In the genomic region with DNA sequence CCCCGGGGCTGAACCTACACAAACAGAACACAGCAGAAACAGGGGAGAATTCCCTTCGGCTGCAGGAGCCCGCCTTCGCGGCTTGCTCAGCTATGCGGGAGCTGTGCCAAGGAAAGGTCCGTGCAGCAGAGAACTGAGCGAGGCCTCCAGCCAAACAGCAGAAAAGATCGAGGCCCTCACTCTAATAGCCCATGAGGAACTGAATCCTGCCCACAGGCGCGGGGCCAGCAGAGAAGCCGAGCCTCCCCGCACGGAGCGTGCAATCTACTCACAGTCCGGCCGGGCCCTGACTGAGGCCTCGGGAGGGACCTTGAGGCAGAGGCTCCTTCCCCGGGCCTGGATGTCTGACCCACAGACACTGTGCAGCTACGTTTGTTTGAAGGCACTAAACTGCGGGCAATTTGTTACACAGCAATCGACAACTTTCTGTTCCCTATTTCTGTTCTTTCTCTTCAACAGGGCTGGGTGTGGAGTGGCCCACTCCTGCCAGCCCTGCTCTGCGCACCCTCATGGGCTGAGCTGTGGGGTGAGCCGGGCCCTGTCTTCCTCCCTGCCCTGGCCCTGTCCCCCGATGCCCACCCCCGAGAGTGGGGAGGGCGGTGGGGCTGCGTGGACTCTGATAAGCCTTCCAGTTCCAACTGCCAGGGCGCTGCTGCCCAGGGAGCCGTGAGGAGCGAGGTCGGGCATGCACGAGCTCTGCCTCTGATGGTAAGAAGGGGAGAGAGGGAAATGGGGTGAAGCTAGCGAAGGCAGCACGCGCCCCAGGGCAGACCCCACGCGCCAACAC, we compare ENCODE assay signal across 18 cellular contexts. TPM values are rescaled to one million over a fixed set of nuclear protein-coding genes. Genes with fewer than 3 reads are reported as not detected.
DNase-seq lines count a peak whose midpoint lies in the region; ATAC-seq and TF ChIP-seq lines count a peak whose summit lies in the region.
"Had no signal": no experiment of that assay in that cellular context is flagged by ENCODE, and none has a peak within 500 bp of the region (broad histone marks: within the 10 kb centered on the region; RNA-seq: fewer than 3 reads in every experiment).

No MANE protein-coding gene starts in this region.

- H3K36me3 Mint-ChIP-seq in progenitor cell of endocrine pancreas (ENCODE audit: insufficient read depth) (peaks cover 5% of the 10 kb centered on the region), H9 (ENCODE audit: insufficient read depth in 1 of 3, low read depth in 3 of 3) (peaks cover 0 to 2% (median 0%) of the 10 kb centered on the region in 3 experiments; a peak in 1 of 7 replicates)
- H3K36me3 Mint-ChIP-seq: WTC11 had no signal

- H2BK120ac ChIP-seq in H9 (ENCODE audit: low read depth, low read length, poor library complexity, severe bottlenecking) = no peak overlapping the region

- H3K9me3 ChIP-seq in sigmoid colon (no peaks in the 10 kb centered on the region), mammary epithelial cell (replicated peaks; ENCODE audit: insufficient read depth, low read length) (no peaks in the 10 kb centered on the region), H9 (ENCODE audit: control insufficient read depth, low read depth, low read length) (no peaks in the 10 kb centered on the region)
- H3K9me3 ChIP-seq: left lung, Peyer's patch had no signal

- H3K4me3 ChIP-seq in H7 (ENCODE audit: insufficient read depth, low read depth, low read length) (no peak overlapping the region), sigmoid colon (no peak overlapping the region), mammary epithelial cell (replicated peaks in 1 of 3; ENCODE audit: insufficient read depth in 1 of 3, low read depth in 2 of 3, low read length in 3 of 3) (no peak overlapping the region)
- H3K4me3 ChIP-seq: BLaER1 treated with 17β-estradiol and CSF1 and Interleukin-3, amounts not matched to agents 10 nM and 100 nM; GM23338; left lung; Peyer's patch had no signal

- H3K9me3 Mint-ChIP-seq in progenitor cell of endocrine pancreas (ENCODE audit: low read depth) (no peaks in the 10 kb centered on the region), H9 (no peaks in the 10 kb centered on the region)
- H3K9me3 Mint-ChIP-seq: WTC11 had no signal

- BruUV-seq in mammary epithelial cell (replicated peaks; lab: Mats Ljungman, UMichigan) = no TSS peak

- H2BK12ac ChIP-seq in H9 (ENCODE audit: insufficient read length, low read depth, low read length) = no peak overlapping the region

- H3K4ac ChIP-seq in H9 (ENCODE audit: low read depth, low read length) = no peak overlapping the region

- no peak overlapping the region; the same call in 1 of the 2 replicates for H3K14ac ChIP-seq in H9 (ENCODE audit: insufficient read depth, low read length)

- H2AK5ac ChIP-seq in H9 (ENCODE audit: insufficient read length, low read length) = no peak overlapping the region

- H3K27ac Mint-ChIP-seq in progenitor cell of endocrine pancreas = no peak overlapping the region
- no peak overlapping the region for H3K27ac Mint-ChIP-seq in H9
- H3K27ac Mint-ChIP-seq: GM23338, WTC11 had no signal

- H4K8ac ChIP-seq in H9 (replicated peaks; ENCODE audit: insufficient read length, low read depth, low read length) = no peak overlapping the region

- peaks cover 5% of the 10 kb centered on the region for H3K23me2 ChIP-seq in H9 (ENCODE audit: insufficient read length, low read depth, low read length, poor library complexity, severe bottlenecking)

- H3K9ac ChIP-seq in mammary epithelial cell (ENCODE audit: insufficient read depth, low read length) (no peak overlapping the region), H9 (ENCODE audit: extremely low read depth, insufficient read length, low read length) (no peak overlapping the region)
- H3K9ac ChIP-seq: BLaER1 treated with 17β-estradiol and CSF1 and Interleukin-3, amounts not matched to agents 10 nM and 100 nM had no signal

- DNase-seq in H7 (peak; percentile 39), astrocyte of the hippocampus (ENCODE audit: low read depth, low spot score) (peak; percentile 87), left cardiac atrium (no peak), sigmoid colon (peak; percentile 80), mammary epithelial cell (no peak), progenitor cell of endocrine pancreas (ENCODE audit: low spot score, unreplicated experiment) (no peak), H9 (no peak)
- DNase-seq: activated CD8-positive, alpha-beta memory T cell treated with anti-CD3 and anti-CD28 coated beads for 24 hours; dermis blood vessel endothelial cell; left lung; NCI-H2029; NCI-H524; Peyer's patch had no signal

- H3T11ph ChIP-seq in H9 (ENCODE audit: low read length) = no peak overlapping the region

- H4K20me1 ChIP-seq in mammary epithelial cell (ENCODE audit: insufficient read depth, low read length) (no peaks in the 10 kb centered on the region), H9 (ENCODE audit: control insufficient read depth, insufficient read depth, insufficient read length) (no peaks in the 10 kb centered on the region)

- in situ Hi-C loops in mammary epithelial cell (cut with MboI; ENCODE audit: low sequenced_read_pairs in 2 of 2) = no loop called here

- no peak overlapping the region for H2AFZ ChIP-seq in mammary epithelial cell (ENCODE audit: low read depth, low read length)
- H2AFZ ChIP-seq in H9 (ENCODE audit: low read length) = no peak overlapping the region
- H2AFZ ChIP-seq: GM23338 had no signal

- H2BK5ac ChIP-seq in H9 (ENCODE audit: insufficient read length, low read length) = no peak overlapping the region

- H3K27me3 Mint-ChIP-seq in progenitor cell of endocrine pancreas = peaks cover 17% of the 10 kb centered on the region
- H3K27me3 Mint-ChIP-seq in H9 (ENCODE audit: low read depth) = peaks cover 34% of the 10 kb centered on the region

- H3K4me2 ChIP-seq in mammary epithelial cell (ENCODE audit: insufficient read depth, low read depth, low read length) = no peak overlapping the region
- H3K4me2 ChIP-seq in H9 (ENCODE audit: insufficient read depth, insufficient read length, low read length) = no peak overlapping the region
- H3K4me2 ChIP-seq: GM23338 had no signal

- peak; percentile 28 to 65 for ATAC-seq in left cardiac atrium
- no peak for ATAC-seq in GM21825 (IDR thresholded peaks at IDR 0.05; ENCODE audit: unreplicated experiment)
- ATAC-seq: esophagus mucosa, WTC11 had no signal

- dilution Hi-C loops in mammary epithelial cell (cut with HindIII; ENCODE audit: low sequenced_read_pairs) = no loop called here

- no peak overlapping the region for H4K5ac ChIP-seq in H9 (ENCODE audit: insufficient read length, low read depth, low read length)

- H3K23ac ChIP-seq in H9 (ENCODE audit: insufficient read length, low read depth, low read length) = no peak overlapping the region

- no peak overlapping the region for H4K91ac ChIP-seq in H9 (ENCODE audit: insufficient read length, low read depth, low read length)

- H3K27ac ChIP-seq in sigmoid colon (peak overlapping the region in 3 of 4 donors; percentile 75 to 84 (median 79)), mammary epithelial cell (ENCODE audit: insufficient read depth, low read depth, low read length) (no peak overlapping the region), H9 (ENCODE audit: insufficient read length, low read depth, low read length) (no peak overlapping the region)
- H3K27ac ChIP-seq: BLaER1 treated with 17β-estradiol and CSF1 and Interleukin-3, amounts not matched to agents 10 nM and 100 nM; left lung; Peyer's patch had no signal

- intact Hi-C loops in left cardiac atrium (cut with DNase I) = no loop called here
- intact Hi-C loops in sigmoid colon (cut with DNase I) = no loop called here
- intact Hi-C loops in mammary epithelial cell (cut with micrococcal nuclease) = loop anchor here (2.0 kb wide), 1 partner anchor 23 kb away; the partner anchor contains the start of gene ILKAP

- H2BK15ac ChIP-seq in H9 (ENCODE audit: low read depth, low read length) = no peak overlapping the region

- no peaks in the 10 kb centered on the region for H3K79me1 ChIP-seq in H9 (ENCODE audit: insufficient read depth, low read depth, low read length, poor library complexity, severe bottlenecking)

- H3K4me3 Mint-ChIP-seq in progenitor cell of endocrine pancreas (ENCODE audit: low read depth) = no peak overlapping the region
- no peak overlapping the region for H3K4me3 Mint-ChIP-seq in H9
- H3K4me3 Mint-ChIP-seq: GM23338, WTC11 had no signal

- H3K79me2 ChIP-seq in mammary epithelial cell (ENCODE audit: insufficient read depth, low read length) (no peaks in the 10 kb centered on the region), H9 (ENCODE audit: insufficient read depth, low read length) (no peaks in the 10 kb centered on the region)

- H3K36me3 ChIP-seq in H7 (replicated peaks; ENCODE audit: control insufficient read depth, insufficient read depth, low read length) (no peaks in the 10 kb centered on the region), sigmoid colon (no peaks in the 10 kb centered on the region), mammary epithelial cell (ENCODE audit: insufficient read depth, low read length) (no peaks in the 10 kb centered on the region)
- H3K36me3 ChIP-seq: Peyer's patch had no signal

- H3K56ac ChIP-seq in H9 (ENCODE audit: insufficient read length, low read depth, low read length) = no peak overlapping the region

- no peak overlapping the region for H3K18ac ChIP-seq in H9 (ENCODE audit: insufficient read length, low read depth, low read length)

- H3K27me3 ChIP-seq in H7 (ENCODE audit: control insufficient read depth, insufficient read depth, low read length) (peaks cover 22% of the 10 kb centered on the region), sigmoid colon (no peaks in the 10 kb centered on the region), mammary epithelial cell (ENCODE audit: insufficient read depth, low read length) (no peaks in the 10 kb centered on the region), H9 (ENCODE audit: insufficient read depth, low read length) (peaks cover 7% of the 10 kb centered on the region; the same call in 1 of the 2 replicates)
- H3K27me3 ChIP-seq: BLaER1 treated with 17β-estradiol and CSF1 and Interleukin-3, amounts not matched to agents 10 nM and 100 nM; left lung; Peyer's patch had no signal

- no peak for TF ChIP-seq EP300 in sigmoid colon (IDR thresholded peaks at IDR 0.05)

- WGBS in sigmoid colon, 2 donors = 87 to 88% methylated on average over 38 of the region's 38 CpGs
- 72% methylated on average over 24 of the region's 38 CpGs for WGBS in mammary epithelial cell (ENCODE audit: low coverage, missing lambda C conversion rate)
- WGBS in H9 (ENCODE audit: extremely low coverage, insufficient read length, low lambda C conversion rate) = no CpG with 5 or more reads among the region's 38 CpGs

- H2BK20ac ChIP-seq in H9 (ENCODE audit: low read depth, low read length, poor library complexity, severe bottlenecking) = no peak overlapping the region

- CTCF ChIA-PET in mammary epithelial cell (lab: Charles Lee; ENCODE audit: low non-redundant PET) = no interaction called here

- H3K4me1 ChIP-seq in sigmoid colon = peaks cover 0 to 64% (median 61%) of the 10 kb centered on the region in 4 donors
- H3K4me1 ChIP-seq in mammary epithelial cell (ENCODE audit: insufficient read depth, low read length) = peaks cover 6% of the 10 kb centered on the region
- peaks cover 3% of the 10 kb centered on the region; the same call in 1 of the 2 replicates for H3K4me1 ChIP-seq in H9 (ENCODE audit: insufficient read depth, low read length)

- peaks cover 17% of the 10 kb centered on the region for H3K4me1 Mint-ChIP-seq in progenitor cell of endocrine pancreas (ENCODE audit: low read depth)
- peaks cover 12 to 14% of the 10 kb centered on the region in 2 experiments for H3K4me1 Mint-ChIP-seq in H9

- TF ChIP-seq POLR2A in sigmoid colon (IDR thresholded peaks at IDR 0.05) = no peak

- TF ChIP-seq CTCF in sigmoid colon (IDR thresholded peaks at IDR 0.05) = no peak
- TF ChIP-seq CTCF in mammary epithelial cell (conservative IDR thresholded peaks at IDR 0.05 in 1 of 2, IDR thresholded peaks at IDR 0.05 in 1 of 2; ENCODE audit: extremely low read depth in 1 of 2, insufficient read depth in 1 of 2, low read depth in 1 of 2, low read length in 2 of 2) = no peak
- TF ChIP-seq CTCF in progenitor cell of endocrine pancreas (IDR thresholded peaks at IDR 0.05; ENCODE audit: unreplicated experiment) = no peak
- TF ChIP-seq CTCF in H9 (conservative IDR thresholded peaks at IDR 0.05) = no peak

RNA-seq across cellular contexts. Expression of gene HES6, which starts 13.7 kb away (rescaled TPM):
- total RNA-seq in H7 (2014; rRNA removed; shearing (Covaris generic)) = 52.2 and 67.4 TPM in 2 replicates
- total RNA-seq in left cardiac atrium (1 to 10 TPM; 3.8 to 4.3 TPM), sigmoid colon (10 to 100 TPM; 13.2 to 27.3 (median 18.1) TPM), mammary epithelial cell (1 to 10 TPM; 1.2 to 5.0 TPM), progenitor cell of endocrine pancreas (64.2 and 64.7 TPM in 2 replicates), H9 (2021) (27.1 and 27.7 TPM in 2 replicates)
- polyA plus RNA-seq in sigmoid colon (10 to 100 TPM; 40.7 to 59.2 (median 52.3) TPM), mammary epithelial cell (2.1 TPM)
- polyA minus RNA-seq in mammary epithelial cell = not detected

RNA-seq across cellular contexts. Expression of gene ILKAP, which starts 22.6 kb away (rescaled TPM):
- total RNA-seq in H7 (2014; rRNA removed; shearing (Covaris generic)) = 12.8 and 18.5 TPM in 2 replicates
- total RNA-seq in left cardiac atrium (10 to 100 TPM; 23.4 to 27.9 TPM), sigmoid colon (10 to 100 TPM; 32.2 to 57.3 (median 45.3) TPM), mammary epithelial cell (10 to 100 TPM; 16.7 to 52.7 TPM), progenitor cell of endocrine pancreas (50.3 and 56.3 TPM in 2 replicates), H9 (2021) (40.3 and 41.5 TPM in 2 replicates)
- polyA plus RNA-seq in sigmoid colon (10 to 100 TPM; 26.4 to 40.6 (median 28.0) TPM), mammary epithelial cell (34.1 TPM)
- 41.5 TPM for polyA minus RNA-seq in mammary epithelial cell

Comparison
In these comparisons a context has a peak if more than half of its experiments do, and no peak if none do; other contexts are left out.
1. DNase-seq: peak in H7 (single experiment), astrocyte of the hippocampus (single experiment) and sigmoid colon (single experiment); none in left cardiac atrium (single experiment), mammary epithelial cell (single experiment), progenitor cell of endocrine pancreas (single experiment) and H9 (single experiment).
2. H3K27ac ChIP-seq: peak in sigmoid colon (3 of 4); none in mammary epithelial cell (single experiment) and H9 (single experiment).